23 cellular contexts compared by ENCODE assay signal in the genomic region with DNA sequence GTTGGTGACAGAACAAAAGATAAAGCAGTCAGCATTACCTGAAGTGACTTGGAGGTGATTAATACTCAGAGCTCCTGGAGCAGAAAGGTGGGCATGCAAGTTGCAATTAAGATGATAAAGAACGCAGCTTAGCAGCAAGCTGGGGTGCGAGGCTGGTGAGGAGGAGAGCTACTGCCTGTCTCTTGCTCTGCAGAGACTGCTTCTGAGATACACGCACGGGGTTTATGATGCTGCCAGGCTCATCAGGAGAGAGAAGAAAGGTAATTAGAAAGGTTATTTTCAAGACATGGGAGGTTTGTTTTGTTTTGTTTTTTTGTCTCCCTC.
DNase-seq lines count a peak whose midpoint lies in the region; ATAC-seq and TF ChIP-seq lines count a peak whose summit lies in the region.
"Had no signal": no experiment of that assay in that cellular context is flagged by ENCODE, and none has a peak within 500 bp of the region (broad histone marks: within the 10 kb centered on the region; RNA-seq: fewer than 3 reads in every experiment).

No MANE protein-coding gene starts in this region.

- H3K4me1 ChIP-seq in endodermal cell (ENCODE audit: control insufficient read depth, insufficient read depth, low read length) (no peaks in the 10 kb centered on the region), neural progenitor cell (no peaks in the 10 kb centered on the region)
- H3K4me1 ChIP-seq: SJSA1 had no signal

- no peak overlapping the region for H3K9ac ChIP-seq in endodermal cell (ENCODE audit: extremely low read depth, low read length, poor library complexity, severe bottlenecking)
- H3K9ac ChIP-seq in neural progenitor cell, result no peak overlapping the region

- no peak overlapping the region for H3K4me3 Mint-ChIP-seq in endodermal cell
- H3K4me3 Mint-ChIP-seq in neural progenitor cell, result no peak overlapping the region
- H3K4me3 Mint-ChIP-seq in type B pancreatic cell, result peak overlapping the region; percentile 67
- H3K4me3 Mint-ChIP-seq: CD8-positive, alpha-beta memory T cell had no signal

- H3K36me3 Mint-ChIP-seq in endodermal cell (ENCODE audit: low read depth), result no peaks in the 10 kb centered on the region
- H3K36me3 Mint-ChIP-seq in neural progenitor cell, result no peaks in the 10 kb centered on the region
- no peaks in the 10 kb centered on the region for H3K36me3 Mint-ChIP-seq in type B pancreatic cell
- H3K36me3 Mint-ChIP-seq: CD8-positive, alpha-beta memory T cell had no signal

- ATAC-seq in GM19035 (IDR thresholded peaks at IDR 0.05; ENCODE audit: unreplicated experiment) (no peak), HG02642 (IDR thresholded peaks at IDR 0.05; ENCODE audit: poor library complexity, unreplicated experiment) (no peak)
- ATAC-seq: HepG2 had no signal

- no peak overlapping the region for H3K27ac Mint-ChIP-seq in endodermal cell
- no peak overlapping the region for H3K27ac Mint-ChIP-seq in neural progenitor cell
- peak overlapping the region; percentile 14 for H3K27ac Mint-ChIP-seq in type B pancreatic cell
- H3K27ac Mint-ChIP-seq: CD8-positive, alpha-beta memory T cell had no signal

- H3K36me3 ChIP-seq in endodermal cell (ENCODE audit: control insufficient read depth, insufficient read depth, low read length) (no peaks in the 10 kb centered on the region), neural progenitor cell (no peaks in the 10 kb centered on the region)
- H3K36me3 ChIP-seq: SJSA1 had no signal

- H3K27ac ChIP-seq in endodermal cell (ENCODE audit: low read depth, low read length) (peak overlapping the region; percentile 61), neural progenitor cell (no peak overlapping the region)
- H3K27ac ChIP-seq: SJSA1 had no signal

- no peaks in the 10 kb centered on the region for H4K20me1 ChIP-seq in neural progenitor cell (ENCODE audit: low read depth)

- no peaks in the 10 kb centered on the region for H3K9me3 Mint-ChIP-seq in endodermal cell
- H3K9me3 Mint-ChIP-seq in neural progenitor cell, result peaks cover 2% of the 10 kb centered on the region
- H3K9me3 Mint-ChIP-seq in type B pancreatic cell, result no peaks in the 10 kb centered on the region

- H3K4me2 ChIP-seq in neural progenitor cell, result no peak overlapping the region

- H2AFZ ChIP-seq in neural progenitor cell (replicated peaks), result peak overlapping the region; percentile 48

- no peaks in the 10 kb centered on the region for H3K79me2 ChIP-seq in neural progenitor cell (ENCODE audit: low read depth)

- TF ChIP-seq CTCF in endodermal cell (conservative IDR thresholded peaks at IDR 0.05) (no peak), neural progenitor cell (IDR thresholded peaks at IDR 0.05) (no peak), type B pancreatic cell (conservative IDR thresholded peaks at IDR 0.05) (no peak)

- H3K27me3 Mint-ChIP-seq in endodermal cell (ENCODE audit: insufficient read depth) (no peaks in the 10 kb centered on the region), neural progenitor cell (ENCODE audit: insufficient read depth, low read depth) (no peaks in the 10 kb centered on the region), type B pancreatic cell (no peaks in the 10 kb centered on the region)

- no peaks in the 10 kb centered on the region for H3K27me3 ChIP-seq in endodermal cell (ENCODE audit: control insufficient read depth, insufficient read depth, low read length, poor library complexity, severe bottlenecking)
- no peaks in the 10 kb centered on the region for H3K27me3 ChIP-seq in neural progenitor cell
- H3K27me3 ChIP-seq: SJSA1 had no signal

- no peak overlapping the region for H3K4me3 ChIP-seq in endodermal cell (ENCODE audit: low read length)
- no peak overlapping the region for H3K4me3 ChIP-seq in neural progenitor cell
- H3K4me3 ChIP-seq: SJSA1 had no signal

- no peaks in the 10 kb centered on the region for H3K4me1 Mint-ChIP-seq in endodermal cell
- peaks cover 10% of the 10 kb centered on the region for H3K4me1 Mint-ChIP-seq in neural progenitor cell
- peaks cover 34% of the 10 kb centered on the region for H3K4me1 Mint-ChIP-seq in type B pancreatic cell (ENCODE audit: unreplicated experiment)
- H3K4me1 Mint-ChIP-seq: CD8-positive, alpha-beta memory T cell had no signal

- no peaks in the 10 kb centered on the region for H3F3A ChIP-seq in neural progenitor cell (ENCODE audit: low read depth)

- H3K9me3 ChIP-seq in endodermal cell (ENCODE audit: control insufficient read depth, low read length), result no peaks in the 10 kb centered on the region
- no peaks in the 10 kb centered on the region for H3K9me3 ChIP-seq in neural progenitor cell (ENCODE audit: low read depth)
- H3K9me3 ChIP-seq: SJSA1 had no signal

- WGBS in endodermal cell (ENCODE audit: insufficient coverage in 1 of 2, insufficient read length in 1 of 2), 2 experiments, result 94 to 100% methylated on average over 3 to 4 of the region's 4 CpGs

- peak; percentile 19 for DNase-seq in NCI-H82 (lab: John Stamatoyannopoulos, UW)
- no peak for DNase-seq in NCI-H82 treated with DMSO at 0.1 percent for 48 hours (lab: John Stamatoyannopoulos, UW; ENCODE audit: unreplicated experiment)
- DNase-seq in endodermal cell, result no peak
- no peak for DNase-seq in neural progenitor cell (ENCODE audit: low spot score)
- DNase-seq in type B pancreatic cell (ENCODE audit: extremely low spot score, unreplicated experiment), result no peak
- no peak for DNase-seq in cortex of kidney (lab: John Stamatoyannopoulos, UW)
- DNase-seq: 8988T; C1 segment of cervical spinal cord; Calu3; CD8-positive, alpha-beta memory T cell; DMS153; H7; KG1; NCI-H1092 treated with DMSO at 0.1 percent for 48 hours; NCI-H1436 treated with DMSO at 0.1 percent for 48 hours; NCI-H2029; NCI-H2171 treated with DMSO at 0.1 percent for 48 hours; NCI-H524 treated with DMSO at 0.1 percent for 48 hours; OCI-M1 had no signal
